ENCODE assay signal across 8 cellular contexts in the genomic region with DNA sequence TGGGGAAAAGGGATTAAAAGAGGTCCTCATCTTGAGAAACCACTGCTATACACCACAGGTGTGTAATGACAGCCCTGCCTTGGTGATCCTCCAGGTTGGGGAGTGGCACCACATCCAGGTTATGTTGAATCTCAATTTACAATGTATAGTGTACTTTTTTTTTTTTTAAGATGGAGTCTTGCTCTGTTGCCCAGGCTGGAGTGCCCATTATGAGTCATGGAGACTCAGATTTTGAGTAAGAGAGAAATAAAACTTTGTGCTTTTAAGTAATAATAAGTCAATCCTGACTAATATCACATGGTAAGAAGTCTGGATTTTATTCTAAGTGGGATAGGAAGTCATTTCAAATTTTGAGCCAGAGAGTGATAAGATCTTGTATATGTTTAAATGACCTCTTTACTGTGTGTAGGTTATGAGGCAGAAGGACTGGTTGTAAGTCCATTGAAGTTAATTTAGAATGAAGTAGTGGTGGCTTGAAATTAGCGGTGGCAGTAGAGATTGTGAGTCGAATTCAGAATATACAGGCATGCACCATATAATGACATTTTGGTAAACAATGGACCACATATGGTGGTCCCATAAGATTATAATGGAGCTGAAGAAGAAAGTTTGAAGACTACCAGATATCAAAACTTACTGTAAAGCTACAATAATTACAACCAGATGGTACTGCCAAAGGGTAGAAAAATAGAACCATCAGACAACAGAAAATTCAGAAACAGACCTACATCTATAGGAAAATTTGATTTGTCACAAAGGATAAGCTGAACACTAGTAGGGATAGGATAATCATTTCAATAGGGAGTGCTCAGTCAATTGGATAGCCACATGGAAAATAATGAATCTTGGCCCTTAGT. TPM values are rescaled to one million over a fixed set of nuclear protein-coding genes. Genes with fewer than 3 reads are reported as not detected.
DNase-seq lines count a peak whose midpoint lies in the region; ATAC-seq and TF ChIP-seq lines count a peak whose summit lies in the region.

No MANE protein-coding gene starts in this region.

- H3K4me1 ChIP-seq in parathyroid adenoma = peaks cover 40% of the 10 kb centered on the region

- peak; percentile 1 for ATAC-seq in activated naive CD8-positive, alpha-beta T cell treated with anti-CD3 and anti-CD28 coated beads, Interleukin-2, amount 50 U/mL, for 24 hours
- ATAC-seq in left lobe of liver = no peak

- no peaks in the 10 kb centered on the region for H3K27me3 Mint-ChIP-seq in activated naive CD8-positive, alpha-beta T cell treated with anti-CD3 and anti-CD28 coated beads, Interleukin-2, amount 50 U/mL, for 24 hours

- no peaks in the 10 kb centered on the region for H3K79me2 ChIP-seq in parathyroid adenoma

- peaks cover 52% of the 10 kb centered on the region for H3K4me1 Mint-ChIP-seq in activated naive CD8-positive, alpha-beta T cell treated with anti-CD3 and anti-CD28 coated beads, Interleukin-2, amount 50 U/mL, for 24 hours

- peaks cover 14% of the 10 kb centered on the region for H3K36me3 Mint-ChIP-seq in activated naive CD8-positive, alpha-beta T cell treated with anti-CD3 and anti-CD28 coated beads, Interleukin-2, amount 50 U/mL, for 24 hours (ENCODE audit: low read depth)

- no peak overlapping the region for H3K9ac ChIP-seq in parathyroid adenoma

- no peak overlapping the region for H3K4me3 Mint-ChIP-seq in activated naive CD8-positive, alpha-beta T cell treated with anti-CD3 and anti-CD28 coated beads, Interleukin-2, amount 50 U/mL, for 24 hours

- H3K27me3 ChIP-seq in HL-60 (ENCODE audit: insufficient read depth, poor library complexity, severe bottlenecking) (no peaks in the 10 kb centered on the region), parathyroid adenoma (ENCODE audit: control insufficient read depth, insufficient read depth, low read length) (no peaks in the 10 kb centered on the region)

- peak overlapping the region; percentile 21 for H3K4me2 ChIP-seq in parathyroid adenoma (ENCODE audit: low read length)

- H3K27ac Mint-ChIP-seq in activated naive CD8-positive, alpha-beta T cell treated with anti-CD3 and anti-CD28 coated beads, Interleukin-2, amount 50 U/mL, for 24 hours = peak overlapping the region; percentile 89

- H3K9me3 Mint-ChIP-seq in activated naive CD8-positive, alpha-beta T cell treated with anti-CD3 and anti-CD28 coated beads, Interleukin-2, amount 50 U/mL, for 24 hours = peaks cover 9% of the 10 kb centered on the region

- peak overlapping the region; percentile 94 for H3K27ac ChIP-seq in HL-60 (replicated peaks)
- peak overlapping the region; percentile 92 for H3K27ac ChIP-seq in parathyroid adenoma

- no peaks in the 10 kb centered on the region for H3K9me3 ChIP-seq in parathyroid adenoma (ENCODE audit: control insufficient read depth, low read length)

- no peaks in the 10 kb centered on the region for H3K36me3 ChIP-seq in parathyroid adenoma (ENCODE audit: control insufficient read depth, insufficient read depth, low read length)

- H2AFZ ChIP-seq in parathyroid adenoma = no peak overlapping the region

- TF ChIP-seq CTCF in HL-60 (IDR thresholded peaks at IDR 0.05; ENCODE audit: insufficient read depth, low read length) (no peak), parathyroid adenoma (IDR thresholded peaks at IDR 0.05) (no peak)

- no peak overlapping the region for H3K4me3 ChIP-seq in HL-60 (replicated peaks; ENCODE audit: insufficient read depth, low read length)
- no peak overlapping the region for H3K4me3 ChIP-seq in parathyroid adenoma (ENCODE audit: low read depth, low read length)

- peak; percentile 54 for DNase-seq in ELR (ENCODE audit: low read depth)
- DNase-seq in HL-60 (ENCODE audit: low read depth in 1 of 2, low spot score in 1 of 2) = no peak
- no peak for DNase-seq in activated naive CD8-positive, alpha-beta T cell treated with anti-CD3 and anti-CD28 coated beads, Interleukin-2, amount 50 U/mL, for 24 hours
- no peak for DNase-seq in left lobe of liver (ENCODE audit: low spot score)
- no peak for DNase-seq in DMS79 (lab: John Stamatoyannopoulos, UW)
- DNase-seq in NK-92 (lab: John Stamatoyannopoulos, UW; ENCODE audit: unreplicated experiment) = no peak
- DNase-seq in effector CD4-positive, alpha-beta T cell = no peak

RNA-seq across cellular contexts. Expression of a gene that starts 20.7 kb away (rescaled TPM):
- 0.65 TPM for total RNA-seq in left lobe of liver

RNA-seq across cellular contexts. Expression of a gene that starts 37.5 kb away (rescaled TPM):
- 31.0 TPM for total RNA-seq in left lobe of liver

RNA-seq across cellular contexts. Expression of a gene that starts 42.0 kb away (rescaled TPM):
- 13.5 TPM for total RNA-seq in left lobe of liver
